In the genomic region with DNA sequence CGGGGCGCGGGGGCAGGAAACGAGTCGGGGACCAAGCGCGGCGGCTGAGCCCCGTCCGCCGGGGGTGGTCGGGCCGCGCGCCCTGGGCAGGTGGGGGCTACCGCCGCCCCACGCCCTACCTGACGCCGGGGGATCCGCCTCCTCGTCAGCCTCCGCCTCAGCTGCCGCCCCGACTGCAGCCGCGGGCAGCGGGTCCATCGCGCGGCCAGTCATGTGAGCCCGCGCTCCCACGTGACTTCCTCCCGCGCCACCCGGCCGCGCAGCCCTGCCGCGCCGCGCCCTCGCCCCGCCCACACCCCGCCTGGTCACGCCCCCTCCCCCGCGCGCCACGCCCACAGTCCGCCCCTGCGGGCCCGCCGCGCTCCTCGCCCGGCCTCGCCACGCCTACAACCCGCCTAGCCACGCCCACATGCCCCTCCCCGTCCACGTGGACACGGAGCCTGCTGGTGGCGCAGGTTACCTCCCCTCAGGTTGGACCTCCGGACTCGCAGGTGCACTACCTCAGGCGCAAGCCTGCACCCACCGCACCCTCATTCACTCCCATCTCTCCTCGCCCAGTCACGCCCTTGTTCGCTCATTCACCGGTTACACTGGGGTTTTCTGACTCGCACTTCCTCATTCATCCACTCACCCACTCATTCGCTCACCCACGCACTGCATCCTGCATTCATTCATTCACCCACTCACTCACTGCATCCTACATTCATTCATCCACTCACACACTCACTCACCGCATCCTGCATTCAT, we compare ENCODE assay signal across 8 cellular contexts. TPM values are rescaled to one million over a fixed set of nuclear protein-coding genes. Genes with fewer than 3 reads are reported as not detected.
DNase-seq lines count a peak whose midpoint lies in the region; ATAC-seq and TF ChIP-seq lines count a peak whose summit lies in the region.

TSS of gene SNX8 (minus strand) at position 233 of the 747 bp plus-strand sequence. CDS start at position 213, 20 bp downstream.

- no peaks in the 10 kb centered on the region for H3K9me3 Mint-ChIP-seq in IgD-negative memory B cell

- H3K27ac Mint-ChIP-seq in IgD-negative memory B cell: peak within 1 kb of the TSS; percentile 98 to 99 (median 98)

- WGBS in esophagus, 2 donors: 1 to 2% methylated on average over 37 to 78 of the region's 78 CpGs

- POLR2A ChIA-PET in PC-3 (lab: Charles Lee; ENCODE audit: unreplicated experiment): no interaction called here

- H3K4me1 ChIP-seq in PC-3 (ENCODE audit: insufficient read depth, low read length) (peaks cover 24% of the 10 kb centered on the region), esophagus (ENCODE audit: control insufficient read depth in 2 of 2, insufficient read depth in 2 of 2, low read length in 1 of 2) (peaks cover 0 to 5% of the 10 kb centered on the region in 2 donors), mucosa of stomach (ENCODE audit: control insufficient read depth, insufficient read depth, low read length) (no peaks in the 10 kb centered on the region)

- H3K27me3 ChIP-seq in PC-3 (ENCODE audit: low read length) (no peaks in the 10 kb centered on the region), esophagus (ENCODE audit: control insufficient read depth in 1 of 2, insufficient read depth in 2 of 2, low read length in 2 of 2) (no peaks in the 10 kb centered on the region), mucosa of stomach (ENCODE audit: control insufficient read depth, insufficient read depth, low read length) (no peaks in the 10 kb centered on the region)

- CTCF ChIA-PET in PC-3 (lab: Charles Lee): no interaction called here

- peaks cover 12 to 28% (median 23%) of the 10 kb centered on the region in 3 donors for H3K4me1 Mint-ChIP-seq in IgD-negative memory B cell

- H3K27me3 Mint-ChIP-seq in IgD-negative memory B cell: no peaks in the 10 kb centered on the region

- BruUV-seq in PC-3 (replicated peaks; lab: Mats Ljungman, UMichigan): no TSS peak

- no peaks in the 10 kb centered on the region for H3K9me2 ChIP-seq in PC-3 (replicated peaks; ENCODE audit: low read length)

- no peak for TF ChIP-seq CTCF in PC-3 (conservative IDR thresholded peaks at IDR 0.05; ENCODE audit: low read depth, low read length)

- H3F3A ChIP-seq in PC-3 (ENCODE audit: low read length, unreplicated experiment): no peaks in the 10 kb centered on the region

- H3K4me3 Mint-ChIP-seq in IgD-negative memory B cell: peak within 1 kb of the TSS in 2 of 4 donors; percentile 92 to 98

- peaks cover 2% of the 10 kb centered on the region for H3K36me3 Mint-ChIP-seq in IgD-negative memory B cell

- H3K27ac ChIP-seq in PC-3 (ENCODE audit: low read length): 0 out of 2 replicates have a peak within 1 kb of the TSS, but pooled peaks have one; percentile 11
- peak within 1 kb of the TSS; percentile 76 to 86 for H3K27ac ChIP-seq in esophagus (ENCODE audit: low read depth in 2 of 2, low read length in 1 of 2)

- peak within 1 kb of the TSS; percentile 91 for H3K4me2 ChIP-seq in PC-3 (ENCODE audit: low read length)

- H3K4me3 ChIP-seq in PC-3 (ENCODE audit: low read length) (peak within 1 kb of the TSS; percentile 92), esophagus (ENCODE audit: low read depth in 1 of 2, low read length in 2 of 2) (peak within 1 kb of the TSS; percentile 75 to 80), mucosa of stomach (ENCODE audit: low read length) (peak within 1 kb of the TSS; percentile 71)

- H3K9me3 ChIP-seq in PC-3 (ENCODE audit: low read length) (no peaks in the 10 kb centered on the region), esophagus (ENCODE audit: control insufficient read depth in 2 of 2, insufficient read depth in 1 of 2, low read depth in 1 of 2, low read length in 1 of 2) (no peaks in the 10 kb centered on the region), mucosa of stomach (ENCODE audit: control insufficient read depth, low read length) (no peaks in the 10 kb centered on the region)

- H3K9ac ChIP-seq in PC-3 (ENCODE audit: low read length): peak within 1 kb of the TSS; percentile 83
- peak within 1 kb of the TSS; percentile 83 for H3K9ac ChIP-seq in mucosa of stomach (ENCODE audit: low read length)

- no peaks in the 10 kb centered on the region for H4K20me1 ChIP-seq in PC-3 (ENCODE audit: low read length)

- intact Hi-C loops in PC-3 (cut with micrococcal nuclease): loop anchor here (2.0 to 5.0 kb wide), 2 partner anchors 52 to 66 kb away; no protein-coding TSS in a partner anchor

- peaks cover 31% of the 10 kb centered on the region for H3K79me2 ChIP-seq in PC-3 (ENCODE audit: low read length)

- DNase-seq in DMS114 treated with DMSO at 0.1 percent for 48 hours (lab: John Stamatoyannopoulos, UW; ENCODE audit: unreplicated experiment) (peak; percentile 56), PC-3 (peak; percentile 87)
- DNase-seq in activated T-cell treated with anti-CD3 and anti-CD28 coated beads, Interleukin-2, amount 50 U/mL, for 1 hour: peak; percentile 99
- peak; percentile 99 for DNase-seq in stimulated activated CD8-positive, alpha-beta memory T cell treated with anti-CD3 and anti-CD28 coated beads, Interleukin-4, amount 100 ng/mL, for 48 hours

- H3K36me3 ChIP-seq in PC-3 (ENCODE audit: low read depth, low read length) (no peaks in the 10 kb centered on the region), esophagus (ENCODE audit: control insufficient read depth in 2 of 2, insufficient read depth in 2 of 2, low read length in 1 of 2) (peaks cover 3 to 4% of the 10 kb centered on the region in 2 donors), mucosa of stomach (ENCODE audit: control insufficient read depth, insufficient read depth, low read length) (no peaks in the 10 kb centered on the region)

- ATAC-seq in GM21576 (IDR thresholded peaks at IDR 0.05; ENCODE audit: unreplicated experiment) (peak; percentile 61), PC-3 (peak; percentile 78)

- H2AFZ ChIP-seq in PC-3 (ENCODE audit: low read length): peak within 1 kb of the TSS; percentile 81

RNA-seq across cellular contexts. Expression of gene SNX8, which starts in this region (rescaled TPM):
- polyA plus RNA-seq in IgD-negative memory B cell: 61.3 TPM
- total RNA-seq in PC-3 (2014; rRNA removed): 12.3 and 20.5 TPM in 2 replicates
- polyA plus RNA-seq in esophagus: 10 to 100 TPM; 15.6 to 37.7 TPM

Comparison
In these comparisons a context has a peak if more than half of its experiments do, and no peak if none do; other contexts are left out.
1. Peak in every context shown above with its lines: DNase-seq, ATAC-seq, H3K4me3 ChIP-seq and H3K27ac ChIP-seq.